ENCODE assay signal across 12 cellular contexts in the genomic region with DNA sequence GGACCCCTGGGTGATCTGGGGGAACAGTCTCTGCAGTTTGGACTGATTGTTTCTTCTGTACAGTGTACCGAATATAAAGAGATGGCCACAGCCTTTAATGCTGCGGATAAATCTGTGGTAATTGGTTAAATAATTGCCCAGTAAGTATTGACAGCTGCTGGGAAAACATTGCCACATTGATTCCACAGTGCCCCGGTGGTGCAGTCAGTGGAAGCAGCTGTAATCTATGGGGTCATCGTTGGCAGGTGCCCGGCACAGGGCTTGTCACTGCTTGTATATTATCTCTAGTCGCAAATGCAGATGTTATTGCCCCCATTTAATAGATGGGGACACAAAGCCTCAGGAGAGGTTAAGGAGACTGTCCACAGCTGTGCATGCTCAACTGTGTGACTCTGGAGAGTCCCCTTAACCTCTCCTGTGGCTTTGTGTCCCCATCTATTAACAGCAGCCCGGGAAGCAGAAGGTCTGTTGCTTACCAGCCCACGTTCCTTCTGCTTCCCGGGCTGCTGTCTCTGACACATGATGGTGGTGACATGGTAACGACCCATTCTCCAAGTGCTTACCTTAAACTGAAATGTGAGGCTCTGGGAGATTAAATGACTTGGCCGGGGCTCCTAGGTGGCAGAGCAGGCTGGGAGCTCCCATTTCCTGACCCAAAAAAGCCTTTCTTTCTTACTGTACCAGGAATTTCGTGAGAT.
A peak's percentile ranks its signal among the peaks of the same experiment; 100 is the strongest.
DNase-seq lines count a peak whose midpoint lies in the region; ATAC-seq and TF ChIP-seq lines count a peak whose summit lies in the region.
"Had no signal": no experiment of that assay in that cellular context is flagged by ENCODE, and none has a peak within 500 bp of the region (broad histone marks: within the 10 kb centered on the region; RNA-seq: fewer than 3 reads in every experiment).

No MANE protein-coding gene starts in this region.

- H3K9me3 Mint-ChIP-seq in CD4-positive, alpha-beta memory T cell, result peaks cover 0 to 7% (median 3%) of the 10 kb centered on the region in 8 donors

- no peaks in the 10 kb centered on the region for H3K27me3 Mint-ChIP-seq in CD4-positive, alpha-beta memory T cell
- no peaks in the 10 kb centered on the region for H3K27me3 Mint-ChIP-seq in T-helper 17 cell

- TF ChIP-seq POLR2A in right lobe of liver (IDR thresholded peaks at IDR 0.05), result no peak

- H3K27ac ChIP-seq in CD4-positive, alpha-beta memory T cell (ENCODE audit: low read depth, low read length), result peak overlapping the region; percentile 54
- H3K27ac ChIP-seq in right lobe of liver, result no peak overlapping the region
- no peak overlapping the region for H3K27ac ChIP-seq in smooth muscle cell (ENCODE audit: low read depth)

- CTCF ChIA-PET in CD4-positive, alpha-beta memory T cell (lab: Charles Lee; ENCODE audit: partially characterized antibody), result interaction anchor here (0.9 to 2.7 kb wide), 2 partner anchors 9 to 13 kb away, joined by 3 to 10 read pairs; no protein-coding TSS in a partner anchor

- TF ChIP-seq CTCF in right lobe of liver (IDR thresholded peaks at IDR 0.05) (no peak), smooth muscle cell (IDR thresholded peaks at IDR 0.05; ENCODE audit: borderline replicate concordance, insufficient read depth, poor library complexity, severe bottlenecking) (no peak)

- no peak overlapping the region for H2AFZ ChIP-seq in smooth muscle cell (ENCODE audit: low read depth)

- no peak overlapping the region for H3K4me3 ChIP-seq in CD4-positive, alpha-beta memory T cell (ENCODE audit: low read length in 2 of 2)
- H3K4me3 ChIP-seq in right lobe of liver (no peak overlapping the region), smooth muscle cell (no peak overlapping the region)

- peaks cover 57 to 82% of the 10 kb centered on the region in 2 donors for H3K36me3 Mint-ChIP-seq in CD4-positive, alpha-beta memory T cell
- H3K36me3 Mint-ChIP-seq in T-helper 17 cell (ENCODE audit: low read depth), result peaks cover 11% of the 10 kb centered on the region

- no peaks in the 10 kb centered on the region for H3F3A ChIP-seq in smooth muscle cell (ENCODE audit: low read depth)

- H3K79me2 ChIP-seq in smooth muscle cell (ENCODE audit: low read depth), result peaks cover 62% of the 10 kb centered on the region

- H3K27me3 ChIP-seq in CD4-positive, alpha-beta memory T cell (ENCODE audit: insufficient read depth, low read length), result no peaks in the 10 kb centered on the region
- H3K27me3 ChIP-seq in right lobe of liver (no peaks in the 10 kb centered on the region), smooth muscle cell (ENCODE audit: low read depth) (no peaks in the 10 kb centered on the region)

- peaks cover 64 to 90% (median 78%) of the 10 kb centered on the region in 4 donors for H3K4me1 Mint-ChIP-seq in CD4-positive, alpha-beta memory T cell
- H3K4me1 Mint-ChIP-seq in T-helper 17 cell, result peaks cover 50% of the 10 kb centered on the region

- H3K9ac ChIP-seq in smooth muscle cell (ENCODE audit: low read depth), result no peak overlapping the region

- POLR2A ChIA-PET in CD4-positive, alpha-beta memory T cell (lab: Charles Lee; ENCODE audit: partially characterized antibody), result interaction anchor here (0.7 to 2.3 kb wide), 6 partner anchors 16 to 76 kb away, joined by 3 to 8 read pairs (median 3); no protein-coding TSS in a partner anchor

- ATAC-seq in HG02678 (IDR thresholded peaks at IDR 0.05; ENCODE audit: unreplicated experiment), result peak; percentile 37
- ATAC-seq in T-helper 17 cell, result no peak
- peak; percentile 60 to 85 (median 72) for ATAC-seq in right lobe of liver
- no peak for ATAC-seq in GM18867 (IDR thresholded peaks at IDR 0.05; ENCODE audit: unreplicated experiment)

- H3K36me3 ChIP-seq in CD4-positive, alpha-beta memory T cell (ENCODE audit: insufficient read depth, low read length), result peaks cover 21% of the 10 kb centered on the region
- H3K36me3 ChIP-seq in right lobe of liver (no peaks in the 10 kb centered on the region), smooth muscle cell (ENCODE audit: low read depth) (no peaks in the 10 kb centered on the region)

- H3K27ac Mint-ChIP-seq in CD4-positive, alpha-beta memory T cell, result peak overlapping the region; percentile 81 to 94 (median 84)
- H3K27ac Mint-ChIP-seq in T-helper 17 cell, result peak overlapping the region; percentile 93

- peaks cover 87% of the 10 kb centered on the region for H4K20me1 ChIP-seq in smooth muscle cell (ENCODE audit: low read depth)

- no peaks in the 10 kb centered on the region for H3K9me3 ChIP-seq in CD4-positive, alpha-beta memory T cell (ENCODE audit: control insufficient read depth in 1 of 2, low read length in 2 of 2)
- no peaks in the 10 kb centered on the region for H3K9me3 ChIP-seq in T-helper 17 cell (ENCODE audit: control insufficient read depth, low read length, poor library complexity, severe bottlenecking)
- no peaks in the 10 kb centered on the region for H3K9me3 ChIP-seq in right lobe of liver
- H3K9me3 ChIP-seq in smooth muscle cell (replicated peaks; ENCODE audit: low read depth), result no peaks in the 10 kb centered on the region

- no peak overlapping the region for H3K4me2 ChIP-seq in smooth muscle cell

- no peak for DNase-seq in CD4-positive, alpha-beta memory T cell
- DNase-seq in T-helper 17 cell, result no peak
- DNase-seq in right lobe of liver, result peak in 1 of 3 donors; percentile 59
- no peak for DNase-seq in NCI-H526 (lab: John Stamatoyannopoulos, UW)
- no peak for DNase-seq in mucosa of gallbladder (ENCODE audit: low spot score)
- DNase-seq in smooth muscle cell (lab: John Stamatoyannopoulos, UW; ENCODE audit: unreplicated experiment), result no peak
- DNase-seq: DND-41; effector CD8-positive, alpha-beta T cell; hippocampal formation; NCI-H1930 had no signal

- peaks cover 82% of the 10 kb centered on the region for H3K4me1 ChIP-seq in CD4-positive, alpha-beta memory T cell (ENCODE audit: insufficient read depth, low read length)
- H3K4me1 ChIP-seq in right lobe of liver (peaks cover 0 to 15% (median 0%) of the 10 kb centered on the region in 4 donors), smooth muscle cell (ENCODE audit: low read depth) (peaks cover 8% of the 10 kb centered on the region)

- H3K4me3 Mint-ChIP-seq in CD4-positive, alpha-beta memory T cell, result peak overlapping the region in 4 of 8 donors; percentile 31 to 70 (median 52)
- H3K4me3 Mint-ChIP-seq in T-helper 17 cell, result peak overlapping the region; percentile 63

- WGBS in right lobe of liver (ENCODE audit: insufficient coverage, low coverage, low lambda C conversion rate, missing lambda C conversion rate), result 39% methylated on average over 5 of the region's 12 CpGs
- 84% methylated on average over 12 of the region's 12 CpGs for WGBS in smooth muscle cell (ENCODE audit: low lambda C conversion rate)

- intact Hi-C loops in CD4-positive, alpha-beta memory T cell (cut with micrococcal nuclease), result no loop called here
- intact Hi-C loops in right lobe of liver (cut with DNase I), result no loop called here

Comparison
In these comparisons a context has a peak if more than half of its experiments do, and no peak if none do; other contexts are left out.
1. ATAC-seq: peak in HG02678 (single experiment) and right lobe of liver (4 of 4); none in T-helper 17 cell (single experiment) and GM18867 (single experiment).